Comparison of ENCODE assay signal across 9 cellular contexts in the genomic region with DNA sequence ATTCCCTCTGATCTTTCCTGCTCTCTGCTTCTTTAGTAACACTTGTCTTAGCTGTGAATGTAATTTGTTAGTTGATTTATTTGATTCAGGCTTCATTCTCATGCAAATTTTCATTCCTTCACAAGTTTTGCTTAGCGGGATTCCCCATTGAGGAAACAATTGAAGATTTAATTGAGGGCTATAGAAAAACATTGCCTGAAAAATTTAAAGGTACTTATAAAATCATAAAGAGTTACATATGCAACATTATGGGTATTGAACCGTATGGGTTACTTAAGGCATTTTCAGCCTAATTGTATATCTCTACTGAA. TPM values are rescaled to one million over a fixed set of nuclear protein-coding genes. Genes with fewer than 3 reads are reported as not detected.
A peak's percentile ranks its signal among the peaks of the same experiment; 100 is the strongest.
DNase-seq lines count a peak whose midpoint lies in the region; ATAC-seq and TF ChIP-seq lines count a peak whose summit lies in the region.
"Had no signal": no experiment of that assay in that cellular context is flagged by ENCODE, and none has a peak within 500 bp of the region (broad histone marks: within the 10 kb centered on the region; RNA-seq: fewer than 3 reads in every experiment).

No MANE protein-coding gene starts in this region.

- no peaks in the 10 kb centered on the region for H3F3A ChIP-seq in OCI-LY1 (ENCODE audit: insufficient read depth, low read length)

- no peak overlapping the region for H3K23ac ChIP-seq in H9 (ENCODE audit: insufficient read length, low read depth, low read length)

- H3K36me3 ChIP-seq in OCI-LY1 (ENCODE audit: insufficient read depth, low read length) (no peaks in the 10 kb centered on the region), duodenal mucosa (ENCODE audit: control insufficient read depth in 1 of 2, insufficient read depth in 2 of 2, low read length in 2 of 2) (no peaks in the 10 kb centered on the region), psoas muscle (ENCODE audit: insufficient read depth in 1 of 2, low read depth in 1 of 2) (no peaks in the 10 kb centered on the region)

- H3K27me3 ChIP-seq in H9 (ENCODE audit: insufficient read depth, low read length) (peaks cover 16% of the 10 kb centered on the region), OCI-LY1 (ENCODE audit: insufficient read depth, low read length) (0 out of 2 replicates have a peak, but pooled peaks cover 3% of the 10 kb centered on the region), duodenal mucosa (ENCODE audit: control insufficient read depth in 1 of 2, insufficient read depth in 2 of 2, low read length in 2 of 2) (peaks cover 32 to 50% of the 10 kb centered on the region in 2 donors), psoas muscle (ENCODE audit: insufficient read depth in 3 of 3, low read length in 2 of 3) (peaks cover 3 to 72% (median 21%) of the 10 kb centered on the region in 3 donors)

- H3K4me3 Mint-ChIP-seq in H9 = peak overlapping the region; percentile 82 to 91; a peak in 4 of 5 replicates

- H2BK12ac ChIP-seq in H9 (ENCODE audit: insufficient read length, low read depth, low read length) = no peak overlapping the region

- peaks cover 4% of the 10 kb centered on the region for H3K23me2 ChIP-seq in H9 (ENCODE audit: insufficient read length, low read depth, low read length, poor library complexity, severe bottlenecking)

- no peaks in the 10 kb centered on the region for H4K20me1 ChIP-seq in H9 (ENCODE audit: control insufficient read depth, insufficient read depth, insufficient read length)
- no peaks in the 10 kb centered on the region for H4K20me1 ChIP-seq in OCI-LY1 (ENCODE audit: insufficient read depth, low read length)

- H3K9ac ChIP-seq in H9 (ENCODE audit: extremely low read depth, insufficient read length, low read length) (no peak overlapping the region), OCI-LY1 (ENCODE audit: low read length) (no peak overlapping the region), duodenal mucosa (ENCODE audit: low read depth in 1 of 2, low read length in 2 of 2) (peak overlapping the region in 1 of 2 donors; percentile 55)

- no peaks in the 10 kb centered on the region for H3K4me1 ChIP-seq in H9 (ENCODE audit: insufficient read depth, low read length)
- H3K4me1 ChIP-seq in OCI-LY1 (ENCODE audit: insufficient read depth, low read length, severe bottlenecking) = peaks cover 22% of the 10 kb centered on the region
- H3K4me1 ChIP-seq in duodenal mucosa (ENCODE audit: control insufficient read depth in 1 of 2, insufficient read depth in 2 of 2, low read length in 2 of 2) = peaks cover 10 to 14% of the 10 kb centered on the region in 2 donors
- H3K4me1 ChIP-seq in psoas muscle = peaks cover 13% of the 10 kb centered on the region

- ATAC-seq in psoas muscle = no peak
- no peak for ATAC-seq in HG03342 (IDR thresholded peaks at IDR 0.05; ENCODE audit: unreplicated experiment)
- ATAC-seq in HG02884 (IDR thresholded peaks at IDR 0.05; ENCODE audit: unreplicated experiment) = no peak
- ATAC-seq: naive thymus-derived CD4-positive, alpha-beta T cell had no signal

- no peaks in the 10 kb centered on the region for H3K9me3 ChIP-seq in H9 (ENCODE audit: control insufficient read depth, low read depth, low read length)
- no peaks in the 10 kb centered on the region for H3K9me3 ChIP-seq in OCI-LY1 (ENCODE audit: low read length)
- no peaks in the 10 kb centered on the region for H3K9me3 ChIP-seq in duodenal mucosa (ENCODE audit: control insufficient read depth in 1 of 2, low read length in 2 of 2)
- no peaks in the 10 kb centered on the region for H3K9me3 ChIP-seq in psoas muscle

- no peak overlapping the region for H2BK15ac ChIP-seq in H9 (ENCODE audit: low read depth, low read length)

- no peak overlapping the region for H3K14ac ChIP-seq in H9 (ENCODE audit: insufficient read depth, low read length)

- H4K91ac ChIP-seq in H9 (ENCODE audit: insufficient read length, low read depth, low read length) = no peak overlapping the region

- no peaks in the 10 kb centered on the region for H3K9me2 ChIP-seq in OCI-LY1 (ENCODE audit: low read depth, low read length)

- H3K4me3 ChIP-seq in OCI-LY1 (ENCODE audit: low read depth, low read length, poor library complexity, severe bottlenecking) (peak overlapping the region; percentile 56), duodenal mucosa (ENCODE audit: low read depth in 1 of 2, low read length in 2 of 2) (peak overlapping the region; percentile 70 to 76), psoas muscle (peak overlapping the region; percentile 53)

- H3K4me1 Mint-ChIP-seq in H9 = peaks cover 11 to 39% of the 10 kb centered on the region in 2 experiments

- peaks cover 0 to 3% of the 10 kb centered on the region in 2 experiments; a peak in 1 of 5 replicates for H3K9me3 Mint-ChIP-seq in H9

- no peak overlapping the region for H2BK5ac ChIP-seq in H9 (ENCODE audit: insufficient read length, low read length)

- DNase-seq in H9 = no peak
- no peak for DNase-seq in psoas muscle
- DNase-seq in SHP77 (lab: John Stamatoyannopoulos, UW) = no peak

- H3K79me1 ChIP-seq in H9 (ENCODE audit: insufficient read depth, low read depth, low read length, poor library complexity, severe bottlenecking) = no peaks in the 10 kb centered on the region

- H4K8ac ChIP-seq in H9 (replicated peaks; ENCODE audit: insufficient read length, low read depth, low read length) = no peak overlapping the region

- H3K36me3 Mint-ChIP-seq in H9 (ENCODE audit: insufficient read depth in 1 of 3, low read depth in 3 of 3) = no peaks in the 10 kb centered on the region; a peak in 1 of 7 replicates

- no peak overlapping the region for H4K5ac ChIP-seq in H9 (ENCODE audit: insufficient read length, low read depth, low read length)

- H2AFZ ChIP-seq in H9 (ENCODE audit: low read length) = no peak overlapping the region
- H2AFZ ChIP-seq in OCI-LY1 (ENCODE audit: low read length) = no peak overlapping the region

- no peak overlapping the region for H2BK20ac ChIP-seq in H9 (ENCODE audit: low read depth, low read length, poor library complexity, severe bottlenecking)

- H3K27me3 Mint-ChIP-seq in H9 (ENCODE audit: low read depth) = peaks cover 86% of the 10 kb centered on the region

- TF ChIP-seq CTCF in H9 (conservative IDR thresholded peaks at IDR 0.05) (no peak), OCI-LY1 (IDR thresholded peaks at IDR 0.05; ENCODE audit: low read length) (no peak), psoas muscle (IDR thresholded peaks at IDR 0.05) (no peak)

- H3K4ac ChIP-seq in H9 (ENCODE audit: low read depth, low read length) = no peak overlapping the region

- H3K4me2 ChIP-seq in H9 (ENCODE audit: insufficient read depth, insufficient read length, low read length) = peak overlapping the region; percentile 66
- H3K4me2 ChIP-seq in OCI-LY1 (ENCODE audit: low read length) = peak overlapping the region; percentile 72

- peak overlapping the region in 1 of 3 experiments; percentile 53; a peak in 2 of 7 replicates for H3K27ac Mint-ChIP-seq in H9
- H3K27ac Mint-ChIP-seq: immature natural killer cell; naive thymus-derived CD4-positive, alpha-beta T cell had no signal

- no peak overlapping the region for H3T11ph ChIP-seq in H9 (ENCODE audit: low read length)

- H3K27ac ChIP-seq in H9 (ENCODE audit: insufficient read length, low read depth, low read length) = no peak overlapping the region
- H3K27ac ChIP-seq in OCI-LY1 (ENCODE audit: low read depth, low read length, poor library complexity, severe bottlenecking) = no peak overlapping the region
- no peak overlapping the region for H3K27ac ChIP-seq in duodenal mucosa (ENCODE audit: low read depth, low read length)
- H3K27ac ChIP-seq in psoas muscle = no peak overlapping the region

- no CpG with 5 or more reads among the region's 2 CpGs for WGBS in H9 (ENCODE audit: extremely low coverage, insufficient read length, low lambda C conversion rate)
- 16 to 21% (median 20%) methylated on average over 2 of the region's 2 CpGs for WGBS in psoas muscle, 3 donors

- H3K79me2 ChIP-seq in H9 (ENCODE audit: insufficient read depth, low read length) = no peaks in the 10 kb centered on the region
- no peaks in the 10 kb centered on the region for H3K79me2 ChIP-seq in OCI-LY1 (ENCODE audit: insufficient read depth, low read length)

- no peak overlapping the region for H3K18ac ChIP-seq in H9 (ENCODE audit: insufficient read length, low read depth, low read length)

- no peak overlapping the region for H3K56ac ChIP-seq in H9 (ENCODE audit: insufficient read length, low read depth, low read length)

- no peak overlapping the region for H2BK120ac ChIP-seq in H9 (ENCODE audit: low read depth, low read length, poor library complexity, severe bottlenecking)

- intact Hi-C loops in psoas muscle (cut with DNase I) = no loop called here

- H2AK5ac ChIP-seq in H9 (ENCODE audit: insufficient read length, low read length) = no peak overlapping the region

RNA-seq across cellular contexts. Expression of a gene that starts 11.9 kb away (rescaled TPM):
- 11.5 and 12.7 TPM in 2 replicates for total RNA-seq in H9 (2021)
- total RNA-seq in psoas muscle = 1 to 10 TPM; 5.2 to 6.9 (median 6.3) TPM
- polyA plus RNA-seq in psoas muscle = 10 to 100 TPM in 1 of 3 donors, 1 to 10 TPM in 2; 3.9 to 10.4 (median 7.4) TPM

RNA-seq across cellular contexts. Expression of a gene that starts 38.9 kb away (rescaled TPM):
- total RNA-seq in H9 (2021) = 8.2 and 8.8 TPM in 2 replicates
- 1 to 10 TPM; 1.0 to 2.2 (median 1.8) TPM for total RNA-seq in psoas muscle
- polyA plus RNA-seq in psoas muscle = 1 to 10 TPM in 2 of 3 donors, under 1 TPM in 1; 0.83 to 2.2 (median 1.2) TPM

RNA-seq across cellular contexts. Expression of a gene that starts 45.9 kb away (rescaled TPM):
- total RNA-seq in H9 (2021) (0.13 TPM in 1 of 2 replicates, not detected in the other), psoas muscle (1 to 10 TPM; 5.0 to 9.4 (median 6.0) TPM)
- polyA plus RNA-seq in psoas muscle = 10 to 100 TPM in 2 of 3 donors, 1 to 10 TPM in 1; 8.1 to 27.3 (median 17.1) TPM

RNA-seq across cellular contexts. Expression of a gene that starts 53.8 kb away (rescaled TPM):
- total RNA-seq in H9 (2021) = 9.0 TPM in 2 replicates
- total RNA-seq in psoas muscle = 10 to 100 TPM in 2 of 4 donors, 1 to 10 TPM in 2; 6.9 to 12.9 (median 10.1) TPM
- 1 to 10 TPM; 4.2 to 8.0 (median 6.4) TPM for polyA plus RNA-seq in psoas muscle
